ENCODE assay signal across 1 cellular context in genomic region chr2:144541411-144541810, GRCh38.
TF ChIP-seq lines count a peak whose summit lies in the region.

No MANE protein-coding gene starts in this region.

TF ChIP-seq in IMR-90, 13 proteins besides CTCF, POLR2A, EP300 and RAD21 (continued from another document):
- no peak for TF ChIP-seq ELK1 (IDR thresholded peaks at IDR 0.05; ENCODE audit: borderline replicate concordance, low read depth, low read length)
- no peak for TF ChIP-seq RFX5 (IDR thresholded peaks at IDR 0.05; ENCODE audit: low read depth, low read length)
- TF ChIP-seq CHD1 (IDR thresholded peaks at IDR 0.05; ENCODE audit: low read depth, low read length) = no peak
- TF ChIP-seq BHLHE40 (IDR thresholded peaks at IDR 0.05; ENCODE audit: low read depth, low read length) = no peak
- TF ChIP-seq FOS (IDR thresholded peaks at IDR 0.05; ENCODE audit: low read depth, low read length) = no peak
